ENCODE assay signal across 1 cellular context in the genomic region with DNA sequence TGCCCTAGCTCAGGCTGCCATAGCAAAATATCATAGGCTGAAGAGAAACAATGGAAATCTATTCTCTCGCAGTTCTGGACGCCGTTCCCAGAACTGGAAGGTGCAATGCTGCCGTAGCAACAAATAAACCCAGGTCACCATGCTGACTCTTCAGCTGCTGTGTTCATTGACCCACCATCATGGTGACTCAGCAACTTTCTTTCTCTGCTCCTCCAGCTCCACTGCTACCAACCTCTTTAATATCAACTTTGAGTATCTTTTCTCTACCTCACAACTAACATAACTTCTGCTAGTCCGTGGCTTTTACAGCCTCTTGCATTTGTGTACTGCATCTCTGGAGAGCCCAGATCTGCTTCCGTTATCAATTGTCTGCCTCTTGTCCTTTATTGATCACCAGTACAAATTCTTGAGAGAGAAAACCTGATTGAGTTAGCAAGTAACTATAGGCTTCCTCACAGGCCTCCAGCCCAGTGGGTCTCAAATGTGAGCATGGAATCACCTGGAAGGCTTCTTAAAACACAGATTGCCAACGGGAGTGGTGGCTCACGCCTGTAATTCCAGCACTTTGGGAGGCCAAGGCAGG.
TF ChIP-seq lines count a peak whose summit lies in the region.

No MANE protein-coding gene starts in this region.

TF ChIP-seq in endothelial cell of umbilical vein, 7 proteins besides CTCF, POLR2A, EP300 and RAD21 (continued from another document):
- TF ChIP-seq EZH2 (IDR thresholded peaks at IDR 0.05; ENCODE audit: borderline replicate concordance, low read depth, low read length, severe bottlenecking), result no peak
- no peak for TF ChIP-seq POLR2AphosphoS5 (IDR thresholded peaks at IDR 0.05; ENCODE audit: insufficient read depth, low read depth, low read length)
- no peak for TF ChIP-seq FOS (IDR thresholded peaks at IDR 0.05; ENCODE audit: borderline replicate concordance, insufficient read depth, low read length)
